ENCODE assay signal across 8 cellular contexts in the genomic region with DNA sequence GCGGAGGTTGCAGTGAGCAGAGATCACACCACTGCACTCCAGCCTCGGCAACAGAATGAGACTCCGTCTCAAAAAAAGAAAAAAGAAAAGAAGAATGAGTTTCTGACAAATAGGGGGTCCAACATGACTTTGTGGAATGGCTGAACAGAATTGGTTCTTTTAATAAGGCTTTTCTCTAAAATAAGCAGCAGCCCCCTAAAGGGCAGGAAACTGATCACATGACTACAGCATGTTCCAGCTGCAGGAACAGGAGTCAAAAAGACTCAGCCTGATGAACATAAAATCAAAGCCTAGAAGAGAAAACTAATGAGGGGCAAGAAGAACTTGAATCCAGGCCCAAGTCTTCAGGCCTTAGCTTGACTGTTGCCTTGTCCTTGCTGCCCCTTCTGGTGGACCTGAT.
"Had no signal": no experiment of that assay in that cellular context is flagged by ENCODE, and none has a peak within 500 bp of the region (broad histone marks: within the 10 kb centered on the region; RNA-seq: fewer than 3 reads in every experiment).

No MANE protein-coding gene starts in this region.

- H3K4me3 ChIP-seq: GM12878 had no signal

- ATAC-seq: GM12878 had no signal

- DNase-seq: GDM1, GF-D8 had no signal

- FAIRE-seq: G401.6, GM12878, GM12891, GM12892, GM18507, GM19239 had no signal
